ENCODE assay signal across 3 cellular contexts in the genomic region with DNA sequence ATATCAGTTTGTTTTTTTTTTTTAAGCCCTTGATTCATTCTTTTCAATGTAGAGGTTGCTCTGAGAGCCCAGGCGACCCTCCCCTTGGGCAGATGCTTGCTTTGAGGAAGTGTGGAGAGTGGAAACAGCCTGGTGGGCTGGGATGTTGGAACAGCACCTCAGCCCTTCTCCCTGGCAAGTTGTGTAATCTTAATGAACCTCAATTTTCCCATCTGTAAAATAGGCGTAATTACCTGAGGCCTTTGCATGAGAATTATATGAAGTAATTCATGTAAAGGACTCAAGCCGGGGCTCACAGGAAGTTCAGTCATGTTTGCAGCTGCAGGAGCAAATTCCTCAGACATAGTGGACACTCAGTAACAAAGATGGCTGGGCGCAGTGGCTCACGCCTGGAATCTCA.
TF ChIP-seq lines count a peak whose summit lies in the region.

No MANE protein-coding gene starts in this region.

TF ChIP-seq in SK-N-SH, 30 proteins besides CTCF, POLR2A, EP300 and RAD21:
- TF ChIP-seq NRF1 (IDR thresholded peaks at IDR 0.05; ENCODE audit: low read depth, low read length), result no peak
- TF ChIP-seq, protein P1, sequence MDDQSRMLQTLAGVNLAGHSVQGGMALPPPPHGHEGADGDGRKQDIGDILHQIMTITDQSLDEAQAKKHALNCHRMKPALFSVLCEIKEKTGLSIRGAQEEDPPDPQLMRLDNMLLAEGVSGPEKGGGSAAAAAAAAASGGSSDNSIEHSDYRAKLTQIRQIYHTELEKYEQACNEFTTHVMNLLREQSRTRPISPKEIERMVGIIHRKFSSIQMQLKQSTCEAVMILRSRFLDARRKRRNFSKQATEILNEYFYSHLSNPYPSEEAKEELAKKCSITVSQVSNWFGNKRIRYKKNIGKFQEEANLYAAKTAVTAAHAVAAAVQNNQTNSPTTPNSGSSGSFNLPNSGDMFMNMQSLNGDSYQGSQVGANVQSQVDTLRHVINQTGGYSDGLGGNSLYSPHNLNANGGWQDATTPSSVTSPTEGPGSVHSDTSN (IDR thresholded peaks at IDR 0.05), result no peak
- TF ChIP-seq, protein P2, sequence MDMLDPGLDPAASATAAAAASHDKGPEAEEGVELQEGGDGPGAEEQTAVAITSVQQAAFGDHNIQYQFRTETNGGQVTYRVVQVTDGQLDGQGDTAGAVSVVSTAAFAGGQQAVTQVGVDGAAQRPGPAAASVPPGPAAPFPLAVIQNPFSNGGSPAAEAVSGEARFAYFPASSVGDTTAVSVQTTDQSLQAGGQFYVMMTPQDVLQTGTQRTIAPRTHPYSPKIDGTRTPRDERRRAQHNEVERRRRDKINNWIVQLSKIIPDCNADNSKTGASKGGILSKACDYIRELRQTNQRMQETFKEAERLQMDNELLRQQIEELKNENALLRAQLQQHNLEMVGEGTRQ (IDR thresholded peaks at IDR 0.05; ENCODE audit: borderline replicate concordance, low read depth, low read length), result no peak
- no peak for TF ChIP-seq POLR2AphosphoS5 (IDR thresholded peaks at IDR 0.05; ENCODE audit: low read depth, low read length)
- TF ChIP-seq RXRA (IDR thresholded peaks at IDR 0.05; ENCODE audit: borderline replicate concordance, low read depth), result no peak
- no peak for TF ChIP-seq CHD2 (IDR thresholded peaks at IDR 0.05; ENCODE audit: low read length, partially characterized antibody)
- no peak for TF ChIP-seq NFIC (IDR thresholded peaks at IDR 0.05; ENCODE audit: borderline replicate concordance)
- no peak for TF ChIP-seq SMC3 (IDR thresholded peaks at IDR 0.05; ENCODE audit: low read depth, low read length)
- TF ChIP-seq RCOR1 (IDR thresholded peaks at IDR 0.05; ENCODE audit: low read length), result no peak
- TF ChIP-seq ELF1 (IDR thresholded peaks at IDR 0.05), result no peak
- TF ChIP-seq FOXM1 (IDR thresholded peaks at IDR 0.05; ENCODE audit: low read depth), result no peak
- no peak for TF ChIP-seq TEAD4 (IDR thresholded peaks at IDR 0.05; ENCODE audit: borderline replicate concordance, insufficient read depth)
- no peak for TF ChIP-seq GABPA (IDR thresholded peaks at IDR 0.05; ENCODE audit: low read depth)
- no peak for TF ChIP-seq SIN3A (IDR thresholded peaks at IDR 0.05; ENCODE audit: borderline replicate concordance, low read depth, low read length)
- no peak for TF ChIP-seq TCF12 (IDR thresholded peaks at IDR 0.05)
- TF ChIP-seq MEF2A (IDR thresholded peaks at IDR 0.05; ENCODE audit: borderline replicate concordance, low read depth), result no peak
- TF ChIP-seq EZH2phosphoT487 (IDR thresholded peaks at IDR 0.05; ENCODE audit: borderline replicate concordance, low read depth), result no peak
- TF ChIP-seq JUND (IDR thresholded peaks at IDR 0.05), result no peak
- TF ChIP-seq RFX5 (IDR thresholded peaks at IDR 0.05; ENCODE audit: low read length), result no peak
TF ChIP-seq in SK-N-SH: peak in this region for 0.

TF ChIP-seq in SK-N-SH treated with all-trans-retinoic acid at 6 μM for 48 hours, 23 proteins besides CTCF, POLR2A, EP300 and RAD21:
- TF ChIP-seq, protein P3, sequence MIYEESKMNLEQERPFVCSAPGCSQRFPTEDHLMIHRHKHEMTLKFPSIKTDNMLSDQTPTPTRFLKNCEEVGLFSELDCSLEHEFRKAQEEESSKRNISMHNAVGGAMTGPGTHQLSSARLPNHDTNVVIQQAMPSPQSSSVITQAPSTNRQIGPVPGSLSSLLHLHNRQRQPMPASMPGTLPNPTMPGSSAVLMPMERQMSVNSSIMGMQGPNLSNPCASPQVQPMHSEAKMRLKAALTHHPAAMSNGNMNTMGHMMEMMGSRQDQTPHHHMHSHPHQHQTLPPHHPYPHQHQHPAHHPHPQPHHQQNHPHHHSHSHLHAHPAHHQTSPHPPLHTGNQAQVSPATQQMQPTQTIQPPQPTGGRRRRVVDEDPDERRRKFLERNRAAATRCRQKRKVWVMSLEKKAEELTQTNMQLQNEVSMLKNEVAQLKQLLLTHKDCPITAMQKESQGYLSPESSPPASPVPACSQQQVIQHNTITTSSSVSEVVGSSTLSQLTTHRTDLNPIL (CRISPR knock-in tag; IDR thresholded peaks at IDR 0.05; ENCODE audit: low read depth), result no peak
- TF ChIP-seq TOX (CRISPR knock-in tag; IDR thresholded peaks at IDR 0.05; ENCODE audit: borderline replicate concordance) (no peak), CSDC2 (CRISPR knock-in tag; IDR thresholded peaks at IDR 0.05) (no peak), SNAI2 (CRISPR knock-in tag; IDR thresholded peaks at IDR 0.05) (no peak), ESRRG (CRISPR knock-in tag; IDR thresholded peaks at IDR 0.05) (no peak), RARB (CRISPR knock-in tag; IDR thresholded peaks at IDR 0.05) (no peak), ZNF70 (CRISPR knock-in tag; IDR thresholded peaks at IDR 0.05) (no peak), PPARA (CRISPR knock-in tag; IDR thresholded peaks at IDR 0.05; ENCODE audit: borderline replicate concordance) (no peak)
- TF ChIP-seq, protein P4, sequence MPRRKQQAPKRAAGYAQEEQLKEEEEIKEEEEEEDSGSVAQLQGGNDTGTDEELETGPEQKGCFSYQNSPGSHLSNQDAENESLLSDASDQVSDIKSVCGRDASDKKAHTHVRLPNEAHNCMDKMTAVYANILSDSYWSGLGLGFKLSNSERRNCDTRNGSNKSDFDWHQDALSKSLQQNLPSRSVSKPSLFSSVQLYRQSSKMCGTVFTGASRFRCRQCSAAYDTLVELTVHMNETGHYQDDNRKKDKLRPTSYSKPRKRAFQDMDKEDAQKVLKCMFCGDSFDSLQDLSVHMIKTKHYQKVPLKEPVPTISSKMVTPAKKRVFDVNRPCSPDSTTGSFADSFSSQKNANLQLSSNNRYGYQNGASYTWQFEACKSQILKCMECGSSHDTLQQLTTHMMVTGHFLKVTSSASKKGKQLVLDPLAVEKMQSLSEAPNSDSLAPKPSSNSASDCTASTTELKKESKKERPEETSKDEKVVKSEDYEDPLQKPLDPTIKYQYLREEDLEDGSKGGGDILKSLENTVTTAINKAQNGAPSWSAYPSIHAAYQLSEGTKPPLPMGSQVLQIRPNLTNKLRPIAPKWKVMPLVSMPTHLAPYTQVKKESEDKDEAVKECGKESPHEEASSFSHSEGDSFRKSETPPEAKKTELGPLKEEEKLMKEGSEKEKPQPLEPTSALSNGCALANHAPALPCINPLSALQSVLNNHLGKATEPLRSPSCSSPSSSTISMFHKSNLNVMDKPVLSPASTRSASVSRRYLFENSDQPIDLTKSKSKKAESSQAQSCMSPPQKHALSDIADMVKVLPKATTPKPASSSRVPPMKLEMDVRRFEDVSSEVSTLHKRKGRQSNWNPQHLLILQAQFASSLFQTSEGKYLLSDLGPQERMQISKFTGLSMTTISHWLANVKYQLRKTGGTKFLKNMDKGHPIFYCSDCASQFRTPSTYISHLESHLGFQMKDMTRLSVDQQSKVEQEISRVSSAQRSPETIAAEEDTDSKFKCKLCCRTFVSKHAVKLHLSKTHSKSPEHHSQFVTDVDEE (CRISPR knock-in tag; IDR thresholded peaks at IDR 0.05), result no peak
- TF ChIP-seq, protein P5, sequence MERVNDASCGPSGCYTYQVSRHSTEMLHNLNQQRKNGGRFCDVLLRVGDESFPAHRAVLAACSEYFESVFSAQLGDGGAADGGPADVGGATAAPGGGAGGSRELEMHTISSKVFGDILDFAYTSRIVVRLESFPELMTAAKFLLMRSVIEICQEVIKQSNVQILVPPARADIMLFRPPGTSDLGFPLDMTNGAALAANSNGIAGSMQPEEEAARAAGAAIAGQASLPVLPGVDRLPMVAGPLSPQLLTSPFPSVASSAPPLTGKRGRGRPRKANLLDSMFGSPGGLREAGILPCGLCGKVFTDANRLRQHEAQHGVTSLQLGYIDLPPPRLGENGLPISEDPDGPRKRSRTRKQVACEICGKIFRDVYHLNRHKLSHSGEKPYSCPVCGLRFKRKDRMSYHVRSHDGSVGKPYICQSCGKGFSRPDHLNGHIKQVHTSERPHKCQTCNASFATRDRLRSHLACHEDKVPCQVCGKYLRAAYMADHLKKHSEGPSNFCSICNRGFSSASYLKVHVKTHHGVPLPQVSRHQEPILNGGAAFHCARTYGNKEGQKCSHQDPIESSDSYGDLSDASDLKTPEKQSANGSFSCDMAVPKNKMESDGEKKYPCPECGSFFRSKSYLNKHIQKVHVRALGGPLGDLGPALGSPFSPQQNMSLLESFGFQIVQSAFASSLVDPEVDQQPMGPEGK (CRISPR knock-in tag; IDR thresholded peaks at IDR 0.05; ENCODE audit: borderline replicate concordance), result no peak
TF ChIP-seq in SK-N-SH treated with all-trans-retinoic acid at 6 μM for 48 hours: peak in this region for 0.

TF ChIP-seq in K562, 482 proteins besides CTCF, POLR2A, EP300 and RAD21 (continues in another document):
- TF ChIP-seq, protein P5 (CRISPR knock-in tag; IDR thresholded peaks at IDR 0.05; ENCODE audit: borderline replicate concordance), result no peak
- TF ChIP-seq MEF2D (tag; conservative IDR thresholded peaks at IDR 0.05; ENCODE audit: low read depth), result no peak
- TF ChIP-seq, protein P6, sequence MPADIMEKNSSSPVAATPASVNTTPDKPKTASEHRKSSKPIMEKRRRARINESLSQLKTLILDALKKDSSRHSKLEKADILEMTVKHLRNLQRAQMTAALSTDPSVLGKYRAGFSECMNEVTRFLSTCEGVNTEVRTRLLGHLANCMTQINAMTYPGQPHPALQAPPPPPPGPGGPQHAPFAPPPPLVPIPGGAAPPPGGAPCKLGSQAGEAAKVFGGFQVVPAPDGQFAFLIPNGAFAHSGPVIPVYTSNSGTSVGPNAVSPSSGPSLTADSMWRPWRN (IDR thresholded peaks at IDR 0.05; ENCODE audit: low read depth), result no peak
- TF ChIP-seq ZNF146 (CRISPR knock-in tag; IDR thresholded peaks at IDR 0.05; ENCODE audit: unreplicated experiment), result no peak
- TF ChIP-seq ZFPM2 (CRISPR knock-in tag; IDR thresholded peaks at IDR 0.05), result no peak
- no peak for TF ChIP-seq CBFA2T3 (IDR thresholded peaks at IDR 0.05)
- no peak for TF ChIP-seq KLF10 (CRISPR knock-in tag; IDR thresholded peaks at IDR 0.05)
- no peak for TF ChIP-seq BRD4 (IDR thresholded peaks at IDR 0.05)
- TF ChIP-seq STAT5A (IDR thresholded peaks at IDR 0.05; ENCODE audit: borderline replicate concordance, low read length), result no peak
- TF ChIP-seq RBM25 (IDR thresholded peaks at IDR 0.05; ENCODE audit: low read depth, low read length, severe bottlenecking), result peak; percentile 73
- TF ChIP-seq PPARD (CRISPR knock-in tag; IDR thresholded peaks at IDR 0.05), result no peak
- no peak for TF ChIP-seq ZSCAN32 (CRISPR knock-in tag; IDR thresholded peaks at IDR 0.05)
- no peak for TF ChIP-seq RBM39 (optimal IDR thresholded peaks at IDR 0.05; ENCODE audit: low read depth, low read length)
- TF ChIP-seq BRCA1 (IDR thresholded peaks at IDR 0.05), result no peak
- no peak for TF ChIP-seq BRCA1 (CRISPR knock-in tag; IDR thresholded peaks at IDR 0.05)
- TF ChIP-seq CEBPG (CRISPR knock-in tag; IDR thresholded peaks at IDR 0.05), result no peak
- no peak for TF ChIP-seq CEBPG (tag; conservative IDR thresholded peaks at IDR 0.05 in 1 of 2, IDR thresholded peaks at IDR 0.05 in 1 of 2)
- TF ChIP-seq FOXM1 (IDR thresholded peaks at IDR 0.05; ENCODE audit: low read depth), result no peak
- no peak for TF ChIP-seq FOXM1 (CRISPR knock-in tag; IDR thresholded peaks at IDR 0.05; ENCODE audit: low read depth)
- no peak for TF ChIP-seq THRAP3 (IDR thresholded peaks at IDR 0.05; ENCODE audit: borderline replicate concordance)
- TF ChIP-seq KDM1A (IDR thresholded peaks at IDR 0.05), result peak; percentile 44 to 46; a peak in 2 of 4 replicates
- TF ChIP-seq SPI1 (IDR thresholded peaks at IDR 0.05; ENCODE audit: borderline replicate concordance, low read depth, low read length), result 0 out of 2 replicates have a peak, but pooled peaks have one; percentile 21
- no peak for TF ChIP-seq TGIF2 (CRISPR knock-in tag; IDR thresholded peaks at IDR 0.05)
- TF ChIP-seq ZNF239 (CRISPR knock-in tag; IDR thresholded peaks at IDR 0.05), result no peak
- TF ChIP-seq EHMT2 (IDR thresholded peaks at IDR 0.05), result no peak
- no peak for TF ChIP-seq MCM3 (IDR thresholded peaks at IDR 0.05)
- TF ChIP-seq ZNF507 (tag; conservative IDR thresholded peaks at IDR 0.05), result no peak
- TF ChIP-seq PYGO2 (tag; IDR thresholded peaks at IDR 0.05), result no peak
- peak; percentile 72 for TF ChIP-seq BCOR (IDR thresholded peaks at IDR 0.05)
- TF ChIP-seq HDAC2 (IDR thresholded peaks at IDR 0.05), result 0 out of 2 replicates have a peak, but pooled peaks have one; percentile 42
- no peak for TF ChIP-seq BCL6 (CRISPR knock-in tag; IDR thresholded peaks at IDR 0.05)
- no peak for TF ChIP-seq ELF1 (tag; IDR thresholded peaks at IDR 0.05)
- TF ChIP-seq SMARCA5 (IDR thresholded peaks at IDR 0.05), result no peak
- no peak for TF ChIP-seq CREBBP (IDR thresholded peaks at IDR 0.05; ENCODE audit: low read depth, low read length)
- TF ChIP-seq POLR2AphosphoS5 (IDR thresholded peaks at IDR 0.05; ENCODE audit: control insufficient read depth, insufficient read depth, low read depth, low read length), result no peak
- no peak for TF ChIP-seq NCOA4 (IDR thresholded peaks at IDR 0.05; ENCODE audit: partially characterized antibody)
- no peak for TF ChIP-seq E2F3 (CRISPR knock-in tag; IDR thresholded peaks at IDR 0.05)
